1 cellular context compared by ENCODE assay signal in genomic region chr20:49915380-49916145, GRCh38.
TF ChIP-seq lines count a peak whose summit lies in the region.

TSS of gene SPATA2 (minus strand) at chr20:49915529. CDS start at chr20:49908490, 7,039 bp downstream.

TF ChIP-seq in HEK293, 187 proteins besides CTCF, POLR2A, EP300 and RAD21 (continued from another document and continues in another):
- TF ChIP-seq ZNF639 (tag by site-specific recombination; IDR thresholded peaks at IDR 0.05) (peak; percentile 73), ZNF768 (tag by site-specific recombination; IDR thresholded peaks at IDR 0.05) (no peak; the same call in 1 of the 2 replicates), ZNF777 (tag by site-specific recombination; IDR thresholded peaks at IDR 0.05; ENCODE audit: borderline replicate concordance) (no peak), ZBTB10 (tag by site-specific recombination; IDR thresholded peaks at IDR 0.05) (0 out of 2 replicates have a peak, but pooled peaks have one; percentile 6), ZNF223 (tag by site-specific recombination; IDR thresholded peaks at IDR 0.05) (no peak), KLF16 (tag by site-specific recombination; IDR thresholded peaks at IDR 0.05) (0 out of 2 replicates have a peak, but pooled peaks have one; percentile 41), KLF8 (tag by site-specific recombination; IDR thresholded peaks at IDR 0.05) (peak; percentile 74; the same call in 1 of the 2 replicates), ZNF610 (tag by site-specific recombination; IDR thresholded peaks at IDR 0.05; ENCODE audit: borderline replicate concordance) (peak; percentile 52; the same call in 1 of the 2 replicates), ZNF24 (tag by site-specific recombination; IDR thresholded peaks at IDR 0.05) (peak; percentile 56; the same call in 1 of the 2 replicates), ZNF362 (tag by site-specific recombination; IDR thresholded peaks at IDR 0.05) (no peak), ZNF202 (tag by site-specific recombination; IDR thresholded peaks at IDR 0.05; ENCODE audit: borderline replicate concordance) (no peak), ZNF518A (tag by site-specific recombination; conservative IDR thresholded peaks at IDR 0.05; ENCODE audit: low read depth) (peak; percentile 100), ZBTB20 (tag by site-specific recombination; IDR thresholded peaks at IDR 0.05) (0 out of 2 replicates have a peak, but pooled peaks have one; percentile 48), ATF2 (tag by site-specific recombination; IDR thresholded peaks at IDR 0.05; ENCODE audit: low read depth) (peak; percentile 94), ZNF837 (tag by site-specific recombination; IDR thresholded peaks at IDR 0.05) (no peak), ZNF394 (tag by site-specific recombination; IDR thresholded peaks at IDR 0.05; ENCODE audit: borderline replicate concordance) (peak; percentile 15; the same call in 1 of the 2 replicates), ZBTB1 (tag by site-specific recombination; IDR thresholded peaks at IDR 0.05) (no peak), ZNF629 (tag by site-specific recombination; IDR thresholded peaks at IDR 0.05) (peak; percentile 98), ZSCAN23 (tag by site-specific recombination; IDR thresholded peaks at IDR 0.05) (no peak), ZNF366 (tag by site-specific recombination; conservative IDR thresholded peaks at IDR 0.05) (no peak), ZNF747 (tag by site-specific recombination; IDR thresholded peaks at IDR 0.05) (no peak), TRIM28 (IDR thresholded peaks at IDR 0.05; ENCODE audit: borderline replicate concordance, low read length) (no peak), ZNF280C (tag by site-specific recombination; IDR thresholded peaks at IDR 0.05) (no peak), ZXDB (tag by site-specific recombination; IDR thresholded peaks at IDR 0.05) (peak; percentile 95), KLF7 (tag by site-specific recombination; IDR thresholded peaks at IDR 0.05; ENCODE audit: borderline replicate concordance) (no peak), ZBTB49 (tag by site-specific recombination; IDR thresholded peaks at IDR 0.05; ENCODE audit: low read depth) (no peak), ZBTB17 (tag by site-specific recombination; IDR thresholded peaks at IDR 0.05) (peak; percentile 98), ZSCAN18 (tag by site-specific recombination; IDR thresholded peaks at IDR 0.05) (no peak), GLIS1 (tag by site-specific recombination; IDR thresholded peaks at IDR 0.05) (0 out of 2 replicates have a peak, but pooled peaks have one; percentile 26), ZNF211 (tag by site-specific recombination; IDR thresholded peaks at IDR 0.05; ENCODE audit: low read depth) (no peak), ZNF398 (tag by site-specific recombination; IDR thresholded peaks at IDR 0.05) (no peak), ZNF121 (tag by site-specific recombination; IDR thresholded peaks at IDR 0.05) (no peak)
